22 cellular contexts compared by ENCODE assay signal in genomic region chr6:13184547-13184946, GRCh38.
DNase-seq lines count a peak whose midpoint lies in the region; ATAC-seq, FAIRE-seq and TF ChIP-seq lines count a peak whose summit lies in the region.
"Had no signal": no experiment of that assay in that cellular context is flagged by ENCODE, and none has a peak within 500 bp of the region (broad histone marks: within the 10 kb centered on the region; RNA-seq: fewer than 3 reads in every experiment).

No MANE protein-coding gene starts in this region.

- H3K27me3 ChIP-seq in K562 (ENCODE audit: control insufficient read depth in 2 of 2, insufficient read depth in 2 of 2, low read length in 2 of 2): peaks cover 42 to 47% of the 10 kb centered on the region in 2 experiments
- no peaks in the 10 kb centered on the region for H3K27me3 ChIP-seq in spleen (replicated peaks in 1 of 7)

- no peak overlapping the region for H2AFZ ChIP-seq in K562 (ENCODE audit: low read depth, low read length)

- H3K9me3 Mint-ChIP-seq in activated naive CD8-positive, alpha-beta T cell treated with anti-CD3 and anti-CD28 coated beads for 36 hours: no peaks in the 10 kb centered on the region
- H3K9me3 Mint-ChIP-seq in activated naive CD8-positive, alpha-beta T cell treated with anti-CD3 and anti-CD28 coated beads, Interleukin-2, amount 50 U/mL, for 24 hours: no peaks in the 10 kb centered on the region
- H3K9me3 Mint-ChIP-seq in endothelial cell (ENCODE audit: unreplicated experiment) (no peaks in the 10 kb centered on the region), osteocyte (ENCODE audit: unreplicated experiment) (no peaks in the 10 kb centered on the region)
- H3K9me3 Mint-ChIP-seq: CD8-positive, alpha-beta memory T cell; HFFc6 had no signal

- H3K4me3 ChIP-seq in K562 (no peak overlapping the region), spleen (no peak overlapping the region)
- H3K4me3 ChIP-seq: GM12878 had no signal

- no peak overlapping the region for H3K4me2 ChIP-seq in K562 (ENCODE audit: insufficient read depth, low read length)

- 0 out of 4 replicates have a peak overlapping the region, but pooled peaks of 1 of the 2 experiments have one; percentile 4 for H3K9ac ChIP-seq in K562 (ENCODE audit: insufficient read depth in 1 of 2, low read depth in 2 of 2, low read length in 2 of 2)

- intact Hi-C loops in K562 (cut with micrococcal nuclease) (no loop called here), spleen (cut with DNase I; ENCODE audit: low total_unique reads) (no loop called here)

- H3K9me1 ChIP-seq in K562 (ENCODE audit: control insufficient read depth, insufficient read depth, low read length): no peaks in the 10 kb centered on the region

- no peaks in the 10 kb centered on the region for H3K79me2 ChIP-seq in K562 (ENCODE audit: control insufficient read depth, insufficient read depth, low read length)

- TF ChIP-seq CTCF in K562 (IDR thresholded peaks at IDR 0.05 in 2 of 3, conservative IDR thresholded peaks at IDR 0.05 in 1 of 3; ENCODE audit: insufficient read depth in 2 of 3, low read depth in 1 of 3, low read length in 3 of 3) (no peak), endothelial cell (IDR thresholded peaks at IDR 0.05; ENCODE audit: unreplicated experiment) (no peak), osteocyte (IDR thresholded peaks at IDR 0.05) (no peak), spleen (IDR thresholded peaks at IDR 0.05 in 8 of 11, conservative IDR thresholded peaks at IDR 0.05 in 3 of 11) (no peak)

- POLR2A ChIA-PET in K562 (lab: Yijun Ruan, JAX): interaction anchor here (0.7 kb wide), 1 partner anchor 10 kb away, joined by 3 read pairs; no protein-coding TSS in a partner anchor

- no TSS peak for BruUV-seq in K562 (replicated peaks; lab: Mats Ljungman, UMichigan)

- H3K27ac ChIP-seq in K562 (ENCODE audit: extremely low read depth, low read depth, low read length) (no peak overlapping the region), spleen (no peak overlapping the region)
- H3K27ac ChIP-seq: HL-60 had no signal

- CTCF ChIA-PET in K562 (lab: Yijun Ruan, JAX; ENCODE audit: low intra/inter-chr PET ratio): no interaction called here

- DNase-seq in activated naive CD8-positive, alpha-beta T cell treated with anti-CD3 and anti-CD28 coated beads for 36 hours: no peak
- DNase-seq in activated naive CD8-positive, alpha-beta T cell treated with anti-CD3 and anti-CD28 coated beads, Interleukin-2, amount 50 U/mL, for 24 hours: no peak
- DNase-seq in K562 (ENCODE audit: extremely low read depth in 1 of 4, low spot score in 3 of 4) (no peak), endothelial cell (ENCODE audit: low spot score) (no peak), osteocyte (ENCODE audit: extremely low spot score, unreplicated experiment) (peak; percentile 77), spleen (no peak)
- DNase-seq: ACHN; BE2C; C1 segment of cervical spinal cord; Caco-2; CD4-positive, CD25-positive, alpha-beta regulatory T cell; CD8-positive, alpha-beta memory T cell; GOT3; H7; HFFc6 had no signal

- H3K9me3 ChIP-seq in K562 (replicated peaks; ENCODE audit: control insufficient read depth, insufficient read depth, low read depth, low read length) (no peaks in the 10 kb centered on the region), spleen (no peaks in the 10 kb centered on the region)
- H3K9me3 ChIP-seq: BE2C, Caco-2 had no signal

- TF ChIP-seq POLR2A in K562 (conservative IDR thresholded peaks at IDR 0.05): no peak
- no peak for TF ChIP-seq POLR2A in spleen (IDR thresholded peaks at IDR 0.05)

- H3K36me3 ChIP-seq in K562 (ENCODE audit: control insufficient read depth, insufficient read depth, low read length) (no peaks in the 10 kb centered on the region), spleen (no peaks in the 10 kb centered on the region)
- H3K36me3 ChIP-seq: BE2C had no signal

- no peak for ATAC-seq in activated naive CD8-positive, alpha-beta T cell treated with anti-CD3 and anti-CD28 coated beads, Interleukin-2, amount 50 U/mL, for 24 hours
- ATAC-seq in K562 (peak; percentile 26; the same call in 2 of the 3 replicates), GM18907 (IDR thresholded peaks at IDR 0.05; ENCODE audit: unreplicated experiment) (no peak), GM18868 (IDR thresholded peaks at IDR 0.05; ENCODE audit: unreplicated experiment) (no peak)
- ATAC-seq: GM12878, HCT116 had no signal

- peaks cover 3% of the 10 kb centered on the region for H3K27me3 Mint-ChIP-seq in activated naive CD8-positive, alpha-beta T cell treated with anti-CD3 and anti-CD28 coated beads for 36 hours
- H3K27me3 Mint-ChIP-seq in activated naive CD8-positive, alpha-beta T cell treated with anti-CD3 and anti-CD28 coated beads, Interleukin-2, amount 50 U/mL, for 24 hours: peaks cover 11% of the 10 kb centered on the region
- no peaks in the 10 kb centered on the region for H3K27me3 Mint-ChIP-seq in endothelial cell (ENCODE audit: unreplicated experiment)
- H3K27me3 Mint-ChIP-seq in osteocyte (ENCODE audit: unreplicated experiment): peaks cover 4% of the 10 kb centered on the region

- H3K4me1 ChIP-seq in K562 (replicated peaks in 1 of 2; ENCODE audit: control insufficient read depth in 2 of 2, insufficient read depth in 2 of 2, low read length in 2 of 2) (no peaks in the 10 kb centered on the region), spleen (no peaks in the 10 kb centered on the region)
- H3K4me1 ChIP-seq: BE2C, Caco-2 had no signal

- in situ Hi-C loops in K562 (cut with MboI): no loop called here

- H3K4me1 Mint-ChIP-seq in activated naive CD8-positive, alpha-beta T cell treated with anti-CD3 and anti-CD28 coated beads for 36 hours: no peaks in the 10 kb centered on the region
- no peaks in the 10 kb centered on the region for H3K4me1 Mint-ChIP-seq in activated naive CD8-positive, alpha-beta T cell treated with anti-CD3 and anti-CD28 coated beads, Interleukin-2, amount 50 U/mL, for 24 hours
- H3K4me1 Mint-ChIP-seq in endothelial cell (ENCODE audit: unreplicated experiment) (peaks cover 6% of the 10 kb centered on the region), osteocyte (ENCODE audit: unreplicated experiment) (no peaks in the 10 kb centered on the region)
- H3K4me1 Mint-ChIP-seq: CD4-positive, CD25-positive, alpha-beta regulatory T cell; CD8-positive, alpha-beta memory T cell had no signal

- no peak for FAIRE-seq in K562 (lab: Jason Lieb, UNC)
- FAIRE-seq: A204.1, D721Med, GM12878 had no signal

- TF ChIP-seq EP300 in K562 (IDR thresholded peaks at IDR 0.05; ENCODE audit: low read length): no peak

- 0% methylated on average over 10 of the region's 10 CpGs for WGBS in K562 (ENCODE audit: insufficient coverage, low coverage, missing lambda C conversion rate)
- WGBS in spleen, 5 donors: 91 to 96% (median 95%) methylated on average over 10 of the region's 10 CpGs

- no peak for TF ChIP-seq RAD21 in K562 (CRISPR knock-in tag; conservative IDR thresholded peaks at IDR 0.05 in 1 of 2, IDR thresholded peaks at IDR 0.05 in 1 of 2)

- no peak overlapping the region for H3K4me3 Mint-ChIP-seq in activated naive CD8-positive, alpha-beta T cell treated with anti-CD3 and anti-CD28 coated beads for 36 hours
- no peak overlapping the region for H3K4me3 Mint-ChIP-seq in activated naive CD8-positive, alpha-beta T cell treated with anti-CD3 and anti-CD28 coated beads, Interleukin-2, amount 50 U/mL, for 24 hours
- H3K4me3 Mint-ChIP-seq in endothelial cell (ENCODE audit: unreplicated experiment) (peak overlapping the region; percentile 77), osteocyte (ENCODE audit: unreplicated experiment) (no peak overlapping the region)
- H3K4me3 Mint-ChIP-seq: CD4-positive, CD25-positive, alpha-beta regulatory T cell; CD8-positive, alpha-beta memory T cell; HFFc6 had no signal

- H3K36me3 Mint-ChIP-seq in activated naive CD8-positive, alpha-beta T cell treated with anti-CD3 and anti-CD28 coated beads for 36 hours: no peaks in the 10 kb centered on the region
- no peaks in the 10 kb centered on the region for H3K36me3 Mint-ChIP-seq in activated naive CD8-positive, alpha-beta T cell treated with anti-CD3 and anti-CD28 coated beads, Interleukin-2, amount 50 U/mL, for 24 hours (ENCODE audit: low read depth)
- H3K36me3 Mint-ChIP-seq in endothelial cell (ENCODE audit: low read depth, unreplicated experiment) (peaks cover 7% of the 10 kb centered on the region), osteocyte (ENCODE audit: unreplicated experiment) (no peaks in the 10 kb centered on the region)
- H3K36me3 Mint-ChIP-seq: CD4-positive, CD25-positive, alpha-beta regulatory T cell had no signal

- peak overlapping the region; percentile 28 for H3K27ac Mint-ChIP-seq in activated naive CD8-positive, alpha-beta T cell treated with anti-CD3 and anti-CD28 coated beads for 36 hours
- no peak overlapping the region for H3K27ac Mint-ChIP-seq in activated naive CD8-positive, alpha-beta T cell treated with anti-CD3 and anti-CD28 coated beads, Interleukin-2, amount 50 U/mL, for 24 hours
- H3K27ac Mint-ChIP-seq in endothelial cell (ENCODE audit: unreplicated experiment): no peak overlapping the region
- H3K27ac Mint-ChIP-seq in osteocyte (ENCODE audit: unreplicated experiment): no peak overlapping the region
- H3K27ac Mint-ChIP-seq: CD4-positive, CD25-positive, alpha-beta regulatory T cell; CD8-positive, alpha-beta memory T cell; HFFc6 had no signal

- H4K20me1 ChIP-seq in K562 (replicated peaks; ENCODE audit: control insufficient read depth, insufficient read depth, low read length): no peaks in the 10 kb centered on the region

TF ChIP-seq in K562, 482 proteins besides CTCF, POLR2A, EP300 and RAD21:
- TF ChIP-seq SREBF1 (IDR thresholded peaks at IDR 0.05; ENCODE audit: borderline replicate concordance, low read depth, low read length) (no peak), MCM3 (IDR thresholded peaks at IDR 0.05) (peak; percentile 58; the same call in 1 of the 2 replicates)
